In genomic region chr9:128902351-128903078, GRCh38 we compare ENCODE assay signal across 8 cellular contexts. TPM values are rescaled to one million over a fixed set of nuclear protein-coding genes. Genes with fewer than 3 reads are reported as not detected.
A peak's percentile ranks its signal among the peaks of the same experiment; 100 is the strongest.
DNase-seq lines count a peak whose midpoint lies in the region; ATAC-seq and TF ChIP-seq lines count a peak whose summit lies in the region.

No MANE protein-coding gene starts in this region.

- H3K27ac ChIP-seq in SJCRH30: no peak overlapping the region

- no peaks in the 10 kb centered on the region for H3K27me3 ChIP-seq in SJCRH30

- H3K4me1 ChIP-seq in SJCRH30: peaks cover 20% of the 10 kb centered on the region

- DNase-seq in CD1c-positive myeloid dendritic cell (ENCODE audit: extremely low spot score): peak; percentile 52
- DNase-seq in HPDE6-E6E7 (ENCODE audit: extremely low spot score): peak; percentile 76
- DNase-seq in activated CD4-positive, alpha-beta T cell treated with anti-CD3 and anti-CD28 coated beads, Interleukin-2, amount 50 U/mL, for 1 hour: peak; percentile 89
- DNase-seq in epithelial cell of esophagus (ENCODE audit: low read depth): peak; percentile 93
- peak; percentile 86 for DNase-seq in stimulated activated CD4-positive, alpha-beta T cell treated with anti-CD3 and anti-CD28 coated beads, Interleukin-1b, Interleukin-23, amount 100 ng/mL, for 48 hours
- no peak for DNase-seq in RKO (ENCODE audit: low spot score)
- no peak for DNase-seq in SJCRH30

- H3K36me3 ChIP-seq in SJCRH30: peaks cover 23% of the 10 kb centered on the region

- no peaks in the 10 kb centered on the region for H3K9me3 ChIP-seq in SJCRH30 (replicated peaks)

- TF ChIP-seq CTCF in epithelial cell of esophagus (IDR thresholded peaks at IDR 0.05; ENCODE audit: insufficient read depth, low read depth, low read length, missing control alignments): no peak

- ATAC-seq in GM19395 (IDR thresholded peaks at IDR 0.05; ENCODE audit: unreplicated experiment): peak; percentile 81

- no peak overlapping the region for H3K4me3 ChIP-seq in epithelial cell of esophagus (ENCODE audit: low read length)
- H3K4me3 ChIP-seq in SJCRH30: no peak overlapping the region

RNA-seq across cellular contexts. Expression of gene PHYHD1, which starts 18.3 kb away (rescaled TPM):
- total RNA-seq in SJCRH30 (2014; rRNA removed; shearing (Covaris generic)): 20.7 and 23.2 TPM in 2 replicates

RNA-seq across cellular contexts. Expression of gene LRRC8A, which starts 20.6 kb away (rescaled TPM):
- 50.8 and 54.2 TPM in 2 replicates for total RNA-seq in SJCRH30 (2014; rRNA removed; shearing (Covaris generic))

RNA-seq across cellular contexts. Expression of gene KYAT1, which starts 20.8 kb away (rescaled TPM):
- total RNA-seq in SJCRH30 (2014; rRNA removed; shearing (Covaris generic)): 8.4 and 9.4 TPM in 2 replicates

RNA-seq across cellular contexts. Expression of gene DOLK, which starts 44.9 kb away (rescaled TPM):
- 21.9 and 24.9 TPM in 2 replicates for total RNA-seq in SJCRH30 (2014; rRNA removed; shearing (Covaris generic))

RNA-seq across cellular contexts. Expression of gene NUP188, which starts 45.0 kb away (rescaled TPM):
- total RNA-seq in SJCRH30 (2014; rRNA removed; shearing (Covaris generic)): 132 and 136 TPM in 2 replicates

Comparison
In these comparisons a context has a peak if more than half of its experiments do, and no peak if none do; other contexts are left out.
1. DNase-seq: peak in CD1c-positive myeloid dendritic cell (single experiment), HPDE6-E6E7 (single experiment), activated CD4-positive, alpha-beta T cell treated with anti-CD3 and anti-CD28 coated beads, Interleukin-2, amount 50 U/mL, for 1 hour (single experiment), epithelial cell of esophagus (single experiment) and stimulated activated CD4-positive, alpha-beta T cell treated with anti-CD3 and anti-CD28 coated beads, Interleukin-1b, Interleukin-23, amount 100 ng/mL, for 48 hours (single experiment); none in RKO (single experiment) and SJCRH30 (0 of 2).